Comparison of ENCODE assay signal across 8 cellular contexts in the genomic region with DNA sequence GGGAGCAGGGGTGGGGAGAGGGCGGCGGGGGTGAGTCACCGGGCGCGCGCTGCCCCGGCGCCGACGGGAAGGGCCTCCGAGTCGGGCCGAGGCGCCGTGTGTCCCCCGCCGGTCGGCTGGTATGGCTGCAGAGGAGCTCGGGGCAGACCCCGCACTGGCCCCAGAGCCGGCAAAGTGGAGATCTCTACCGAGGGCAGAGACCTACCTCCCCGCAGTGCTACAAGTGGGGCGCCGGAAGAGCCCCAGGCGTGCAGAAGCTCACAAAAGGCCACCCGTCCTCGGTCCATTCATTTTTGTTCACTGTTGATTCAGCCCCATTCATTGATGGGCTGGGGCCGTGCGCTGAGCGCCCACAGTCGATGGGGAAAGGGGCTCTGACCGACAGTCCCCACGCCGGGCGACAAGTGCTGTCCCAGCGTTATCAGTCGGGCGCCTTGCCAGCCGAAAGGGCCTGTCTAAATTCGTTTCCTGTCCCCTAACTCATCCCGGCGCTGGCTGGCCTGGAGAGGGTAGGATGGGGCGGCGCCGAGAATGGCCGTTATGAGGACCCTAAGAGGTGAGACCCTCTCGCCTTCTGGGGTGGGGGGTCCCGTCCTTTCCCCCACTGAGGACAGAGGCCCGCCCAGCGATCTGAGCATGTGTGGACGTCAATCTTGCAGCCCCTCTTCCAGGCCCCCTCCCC. TPM values are rescaled to one million over a fixed set of nuclear protein-coding genes. Genes with fewer than 3 reads are reported as not detected.
A peak's percentile ranks its signal among the peaks of the same experiment; 100 is the strongest.
DNase-seq lines count a peak whose midpoint lies in the region; ATAC-seq and TF ChIP-seq lines count a peak whose summit lies in the region.

No MANE protein-coding gene starts in this region.

- no peak overlapping the region for H2AFZ ChIP-seq in HCT116 (ENCODE audit: low read depth, low read length, poor library complexity, severe bottlenecking)

- DNase-seq in CD8-positive, alpha-beta memory T cell = peak in 2 of 5 donors; percentile 23 to 37
- DNase-seq in HCT116 (ENCODE audit: low read depth, low spot score) (no peak), RWPE1 (ENCODE audit: low spot score) (no peak), right lobe of liver (peak; percentile 85 to 91 (median 86)), midbrain (lab: John Stamatoyannopoulos, UW) (no peak), GM10266 (ENCODE audit: extremely low spot score) (no peak)
- no peak for DNase-seq in central memory CD8-positive, alpha-beta T cell (ENCODE audit: low spot score in 2 of 2)

- H3K9me2 ChIP-seq in HCT116 (ENCODE audit: insufficient read depth) = no peaks in the 10 kb centered on the region

- H3K9ac ChIP-seq in HCT116 (ENCODE audit: low read length) = peak overlapping the region; percentile 97
- peak overlapping the region in 4 of 5 donors; percentile 75 to 82 (median 82) for H3K9ac ChIP-seq in subcutaneous abdominal adipose tissue (ENCODE audit: low read length in 5 of 5)

- peaks cover 12% of the 10 kb centered on the region; the same call in 1 of the 2 replicates for H4K20me1 ChIP-seq in HCT116 (ENCODE audit: insufficient read depth)

- ATAC-seq in HCT116 = peak; percentile 0; the same call in 1 of the 2 replicates
- peak; percentile 3 for ATAC-seq in central memory CD8-positive, alpha-beta T cell (replicated peaks; ENCODE audit: extremely low read depth, poor library complexity, severe bottlenecking)
- ATAC-seq in right lobe of liver = peak; percentile 1 to 39 (median 19)

- peak overlapping the region; percentile 86 for H3K27ac ChIP-seq in CD8-positive, alpha-beta memory T cell (ENCODE audit: low read depth, low read length)
- H3K27ac ChIP-seq in HCT116 (ENCODE audit: low read depth, low read length) = peak overlapping the region; percentile 99
- peak overlapping the region; percentile 100 for H3K27ac ChIP-seq in RWPE1
- H3K27ac ChIP-seq in right lobe of liver = peak overlapping the region; percentile 97 to 98 (median 97)
- H3K27ac ChIP-seq in subcutaneous abdominal adipose tissue (ENCODE audit: low read depth, low read length) = peak overlapping the region; percentile 96

- POLR2A ChIA-PET in CD8-positive, alpha-beta memory T cell (lab: Charles Lee) = interaction anchor here (1.4 to 11.7 kb wide), 4 partner anchors 8 to 47 kb away, joined by 3 to 187 read pairs (median 34); a partner anchor contains a TSS
- POLR2A ChIA-PET in HCT116 (lab: Charles Lee) (interaction anchor here (3.0 kb wide), 1 partner anchor 17 kb away, joined by 22 read pairs; a partner anchor contains a TSS), RWPE1 (lab: Yijun Ruan, JAX; ENCODE audit: low non-redundant PET) (interaction anchor here (1.8 kb wide), 1 partner anchor 17 kb away, joined by 5 read pairs; a partner anchor contains a TSS)

- peak overlapping the region; percentile 79 to 97 (median 90) for H3K27ac Mint-ChIP-seq in CD8-positive, alpha-beta memory T cell
- peak overlapping the region; percentile 94 for H3K27ac Mint-ChIP-seq in central memory CD8-positive, alpha-beta T cell (ENCODE audit: low read depth)

- CTCF ChIA-PET in CD8-positive, alpha-beta memory T cell (lab: Charles Lee) = interaction anchor here (0.7 to 4.8 kb wide), 5 partner anchors 17 to 112 kb away, joined by 3 to 30 read pairs (median 3); a partner anchor contains a TSS
- CTCF ChIA-PET in HCT116 (lab: Charles Lee) = no interaction called here
- CTCF ChIA-PET in RWPE1 (lab: Yijun Ruan, JAX) = interaction anchor here (1.5 kb wide), 1 partner anchor 37 kb away, joined by 3 read pairs; a partner anchor contains a TSS

- TF ChIP-seq POLR2A in HCT116 (IDR thresholded peaks at IDR 0.05; ENCODE audit: borderline replicate concordance, extremely low read depth, insufficient read depth, insufficient read length) (peak; percentile 13), right lobe of liver (IDR thresholded peaks at IDR 0.05) (peak; percentile 69)

- peak overlapping the region; percentile 100 for H3K4me2 ChIP-seq in HCT116 (ENCODE audit: low read length)

- peak overlapping the region; percentile 49 for H3K4me3 ChIP-seq in CD8-positive, alpha-beta memory T cell (ENCODE audit: low read length)
- H3K4me3 ChIP-seq in HCT116 (replicated peaks in 1 of 2; ENCODE audit: low read depth in 1 of 2, low read length in 2 of 2) (peak overlapping the region; percentile 96 to 97), right lobe of liver (peak overlapping the region; percentile 86 to 100 (median 91)), subcutaneous abdominal adipose tissue (ENCODE audit: low read depth in 1 of 5, low read length in 5 of 5) (peak overlapping the region in 4 of 5 donors; percentile 30 to 58 (median 49))

- 5% methylated on average over 12 of the region's 52 CpGs for WGBS in right lobe of liver (ENCODE audit: insufficient coverage, low coverage, low lambda C conversion rate, missing lambda C conversion rate)

- H3K4me1 Mint-ChIP-seq in CD8-positive, alpha-beta memory T cell = peaks cover 25 to 35% (median 33%) of the 10 kb centered on the region in 3 donors
- H3K4me1 Mint-ChIP-seq in central memory CD8-positive, alpha-beta T cell = peaks cover 34% of the 10 kb centered on the region

- TF ChIP-seq RAD21 in HCT116 (IDR thresholded peaks at IDR 0.05; ENCODE audit: low read depth) = no peak

- H3K27me3 Mint-ChIP-seq in CD8-positive, alpha-beta memory T cell = peaks cover 0 to 5% of the 10 kb centered on the region in 2 donors
- H3K27me3 Mint-ChIP-seq in central memory CD8-positive, alpha-beta T cell = no peaks in the 10 kb centered on the region

- BruUV-seq in HCT116 (replicated peaks; lab: Mats Ljungman, UMichigan) = TSS peak; percentile 81

- H3K27me3 ChIP-seq in CD8-positive, alpha-beta memory T cell (ENCODE audit: insufficient read depth, low read length, poor library complexity, severe bottlenecking) = no peaks in the 10 kb centered on the region
- H3K27me3 ChIP-seq in HCT116 (ENCODE audit: insufficient read depth, low read length) (no peaks in the 10 kb centered on the region), right lobe of liver (no peaks in the 10 kb centered on the region), subcutaneous abdominal adipose tissue (ENCODE audit: control insufficient read depth in 5 of 5, insufficient read depth in 4 of 5, low read length in 5 of 5) (no peaks in the 10 kb centered on the region)

- H3K9me3 Mint-ChIP-seq in CD8-positive, alpha-beta memory T cell = no peaks in the 10 kb centered on the region
- no peaks in the 10 kb centered on the region for H3K9me3 Mint-ChIP-seq in central memory CD8-positive, alpha-beta T cell

- RAD21 ChIA-PET in HCT116 (lab: Charles Lee; ENCODE audit: low non-redundant PET in 1 of 2, low total read pairs in 2 of 2, uncharacterized antibody in 2 of 2, unreplicated experiment in 2 of 2) = no interaction called here

- intact Hi-C loops in HCT116 (cut with micrococcal nuclease) (loop anchor here (1.0 kb wide), 1 partner anchor 17 kb away; a partner anchor contains a TSS), right lobe of liver (cut with DNase I) (no loop called here)

- TF ChIP-seq CTCF in HCT116 (IDR thresholded peaks at IDR 0.05 in 2 of 3, conservative IDR thresholded peaks at IDR 0.05 in 1 of 3; ENCODE audit: borderline replicate concordance in 1 of 3, insufficient read depth in 1 of 3, low read depth in 2 of 3, low read length in 2 of 3) = no peak
- TF ChIP-seq CTCF in RWPE1 (conservative IDR thresholded peaks at IDR 0.05; ENCODE audit: low read depth) = no peak
- no peak for TF ChIP-seq CTCF in right lobe of liver (IDR thresholded peaks at IDR 0.05)
- no peak for TF ChIP-seq CTCF in GM10266 (IDR thresholded peaks at IDR 0.05; ENCODE audit: control insufficient read depth, insufficient read depth, low read depth, missing control alignments)

- peaks cover 43% of the 10 kb centered on the region for H3K79me2 ChIP-seq in HCT116 (ENCODE audit: insufficient read depth, low read length)

- peak overlapping the region; percentile 78 to 90 (median 82) for H3K4me3 Mint-ChIP-seq in CD8-positive, alpha-beta memory T cell
- peak overlapping the region; percentile 94 for H3K4me3 Mint-ChIP-seq in central memory CD8-positive, alpha-beta T cell

- no peaks in the 10 kb centered on the region for H3K9me3 ChIP-seq in CD8-positive, alpha-beta memory T cell (ENCODE audit: low read length)
- H3K9me3 ChIP-seq in HCT116 (ENCODE audit: control insufficient read depth in 1 of 2, insufficient read depth in 1 of 2, low read depth in 1 of 2, low read length in 2 of 2) (no peaks in the 10 kb centered on the region), right lobe of liver (no peaks in the 10 kb centered on the region), subcutaneous abdominal adipose tissue (ENCODE audit: control insufficient read depth in 5 of 5, low read length in 5 of 5) (no peaks in the 10 kb centered on the region)

- H3K36me3 ChIP-seq in CD8-positive, alpha-beta memory T cell (ENCODE audit: insufficient read depth, low read length) = peaks cover 16% of the 10 kb centered on the region
- H3K36me3 ChIP-seq in HCT116 (ENCODE audit: control insufficient read depth in 1 of 2, insufficient read depth in 2 of 2, low read length in 2 of 2) = peaks cover 4 to 15% of the 10 kb centered on the region in 2 experiments; a peak in 2 of 4 replicates
- peaks cover 0 to 16% (median 0%) of the 10 kb centered on the region in 4 donors for H3K36me3 ChIP-seq in right lobe of liver
- peaks cover 0 to 15% (median 13%) of the 10 kb centered on the region in 5 donors for H3K36me3 ChIP-seq in subcutaneous abdominal adipose tissue (ENCODE audit: control insufficient read depth in 5 of 5, insufficient read depth in 5 of 5, low read length in 5 of 5)

- peaks cover 5 to 25% (median 10%) of the 10 kb centered on the region in 3 donors for H3K36me3 Mint-ChIP-seq in CD8-positive, alpha-beta memory T cell
- peaks cover 42% of the 10 kb centered on the region for H3K36me3 Mint-ChIP-seq in central memory CD8-positive, alpha-beta T cell (ENCODE audit: insufficient read depth)

- H3K4me1 ChIP-seq in CD8-positive, alpha-beta memory T cell (ENCODE audit: insufficient read depth, low read length) = peaks cover 24% of the 10 kb centered on the region
- H3K4me1 ChIP-seq in HCT116 (ENCODE audit: control insufficient read depth in 1 of 2, insufficient read depth in 2 of 2, low read length in 2 of 2) = peaks cover 29 to 63% of the 10 kb centered on the region in 2 experiments
- H3K4me1 ChIP-seq in right lobe of liver = peaks cover 0 to 28% (median 5%) of the 10 kb centered on the region in 4 donors
- peaks cover 5 to 52% (median 43%) of the 10 kb centered on the region in 5 donors for H3K4me1 ChIP-seq in subcutaneous abdominal adipose tissue (ENCODE audit: control insufficient read depth in 5 of 5, insufficient read depth in 5 of 5, low read length in 5 of 5)

RNA-seq across cellular contexts. Expression of a gene that starts 0.7 kb away (rescaled TPM):
- 10 to 100 TPM; 27.1 to 29.4 TPM for total RNA-seq in CD8-positive, alpha-beta memory T cell
- 1.3 TPM for polyA plus RNA-seq in CD8-positive, alpha-beta memory T cell
- total RNA-seq in HCT116 (2021; ENCODE audit: unreplicated experiment) (24.6 TPM), right lobe of liver (10 to 100 TPM; 54.7 to 69.8 (median 58.7) TPM)
- polyA plus RNA-seq in HCT116 (2012) = 23.5 and 26.1 TPM in 2 replicates

RNA-seq across cellular contexts. Expression of a gene that starts 1.9 kb away (rescaled TPM):
- 1,000 to 10,000 TPM; 1,826 to 1,841 TPM for total RNA-seq in CD8-positive, alpha-beta memory T cell
- polyA plus RNA-seq in CD8-positive, alpha-beta memory T cell = 2,601 TPM
- 1,213 TPM for total RNA-seq in HCT116 (2021; ENCODE audit: unreplicated experiment)
- 1,800 and 2,181 TPM in 2 replicates for polyA plus RNA-seq in HCT116 (2012)
- 1,000 to 10,000 TPM in 1 of 6 experiments, 100 to 1,000 TPM in 5; 221 to 1,037 (median 292) TPM for total RNA-seq in right lobe of liver

RNA-seq across cellular contexts. Expression of a gene that starts 10.1 kb away (rescaled TPM):
- 100 to 1,000 TPM; 187 to 192 TPM for total RNA-seq in CD8-positive, alpha-beta memory T cell
- polyA plus RNA-seq in CD8-positive, alpha-beta memory T cell = 69.0 TPM
- 105 TPM for total RNA-seq in HCT116 (2021; ENCODE audit: unreplicated experiment)
- polyA plus RNA-seq in HCT116 (2012) = 98.7 and 129 TPM in 2 replicates
- total RNA-seq in right lobe of liver = 10 to 100 TPM; 52.1 to 73.5 (median 57.5) TPM

RNA-seq across cellular contexts. Expression of a gene that starts 10.4 kb away (rescaled TPM):
- 100 to 1,000 TPM in 1 of 2 experiments, 10 to 100 TPM in 1; 90.0 to 101 TPM for total RNA-seq in CD8-positive, alpha-beta memory T cell
- polyA plus RNA-seq in CD8-positive, alpha-beta memory T cell = 85.1 TPM
- total RNA-seq in HCT116 (2021; ENCODE audit: unreplicated experiment) (75.1 TPM), right lobe of liver (10 to 100 TPM; 32.6 to 64.2 (median 41.0) TPM)
- 78.4 and 79.1 TPM in 2 replicates for polyA plus RNA-seq in HCT116 (2012)

RNA-seq across cellular contexts. Expression of a gene that starts 17.4 kb away (rescaled TPM):
- 10 to 100 TPM; 63.4 to 64.2 TPM for total RNA-seq in CD8-positive, alpha-beta memory T cell
- 112 TPM for polyA plus RNA-seq in CD8-positive, alpha-beta memory T cell
- total RNA-seq in HCT116 (2021; ENCODE audit: unreplicated experiment) = 49.9 TPM
- 68.7 and 76.9 TPM in 2 replicates for polyA plus RNA-seq in HCT116 (2012)
- 10 to 100 TPM; 22.3 to 33.9 (median 26.4) TPM for total RNA-seq in right lobe of liver

Comparison
In these comparisons a context has a peak if more than half of its experiments do, and no peak if none do; other contexts are left out.
1. DNase-seq: peak in right lobe of liver (3 of 3); none in HCT116 (single experiment), RWPE1 (single experiment), central memory CD8-positive, alpha-beta T cell (0 of 2), midbrain (single experiment) and GM10266 (single experiment).
2. Peak in every context shown above with its lines, with median percentiles within 50 percentile points of each other: H3K27ac ChIP-seq, H3K4me3 ChIP-seq and ATAC-seq.